Comparison of ENCODE assay signal across 32 cellular contexts in genomic region chr12:31557707-31558106, GRCh38.
"Had no signal": no experiment of that assay in that cellular context is flagged by ENCODE, and none has a peak within 500 bp of the region (broad histone marks: within the 10 kb centered on the region; RNA-seq: fewer than 3 reads in every experiment).

No MANE protein-coding gene starts in this region.

- H3K4me1 ChIP-seq: ascending aorta, foreskin keratinocyte had no signal

- H3K4me3 ChIP-seq: ascending aorta, esophagus muscularis mucosa, gastrocnemius medialis, heart left ventricle had no signal

- H3K27me3 ChIP-seq: ascending aorta, esophagus muscularis mucosa, foreskin keratinocyte, gastrocnemius medialis, heart left ventricle had no signal

- H3K4me3 Mint-ChIP-seq: activated CD4-positive, alpha-beta memory T cell treated with anti-CD3 and anti-CD28 coated beads, Interleukin-2, amount 10 ng/mL, durations not matched to agents 7 days and 5 days; activated CD4-positive, alpha-beta T cell treated with anti-CD3 and anti-CD28 coated beads, Interleukin-2, amount 10 ng/mL, durations not matched to agents 7 days and 5 days; activated naive CD4-positive, alpha-beta T cell treated with anti-CD3 and anti-CD28 coated beads, Interleukin-2, amount 10 ng/mL, durations not matched to agents 7 days and 5 days; activated naive CD8-positive, alpha-beta T cell treated with anti-CD3 and anti-CD28 coated beads, Interleukin-2, amount 10 ng/mL, durations not matched to agents 7 days and 5 days; activated T-cell treated with anti-CD3 and anti-CD28 coated beads, Interleukin-2, amount 50 U/mL, for 24 hours; activated T-cell treated with anti-CD3 and anti-CD28 coated beads, Interleukin-2, amount 50 U/mL, for 72 hours; effector memory CD8-positive, alpha-beta T cell; T-helper 17 cell; T-helper 2 cell treated with Interferon-gamma antibody and Interleukin-4, amounts not matched to agents 5 μg/mL and 100 μg/mL, for 36 hours; WTC11 had no signal

- H3K9me3 ChIP-seq: ascending aorta, gastrocnemius medialis had no signal

- ATAC-seq: activated naive CD4-positive, alpha-beta T cell treated with anti-CD3 and anti-CD28 coated beads, Interleukin-2, amount 50 U/mL, for 72 hours; activated T-cell treated with anti-CD3 and anti-CD28 coated beads, Interleukin-2, amount 50 U/mL, for 72 hours; effector memory CD8-positive, alpha-beta T cell; foreskin keratinocyte; gastrocnemius medialis; heart left ventricle; T-helper 17 cell; WTC11 had no signal

- H3K27ac Mint-ChIP-seq: activated CD4-positive, alpha-beta memory T cell treated with anti-CD3 and anti-CD28 coated beads, Interleukin-2, amount 10 ng/mL, durations not matched to agents 7 days and 5 days; activated CD4-positive, alpha-beta T cell treated with anti-CD3 and anti-CD28 coated beads, Interleukin-2, amount 10 ng/mL, durations not matched to agents 7 days and 5 days; activated naive CD4-positive, alpha-beta T cell treated with anti-CD3 and anti-CD28 coated beads, Interleukin-2, amount 10 ng/mL, durations not matched to agents 7 days and 5 days; activated naive CD4-positive, alpha-beta T cell treated with anti-CD3 and anti-CD28 coated beads, Interleukin-2, amount 50 U/mL, for 72 hours; activated naive CD8-positive, alpha-beta T cell treated with anti-CD3 and anti-CD28 coated beads, Interleukin-2, amount 10 ng/mL, durations not matched to agents 7 days and 5 days; activated T-cell treated with anti-CD3 and anti-CD28 coated beads, Interleukin-2, amount 50 U/mL, for 24 hours; activated T-cell treated with anti-CD3 and anti-CD28 coated beads, Interleukin-2, amount 50 U/mL, for 72 hours; effector memory CD8-positive, alpha-beta T cell; T-helper 17 cell; T-helper 2 cell treated with Interferon-gamma antibody and Interleukin-4, amounts not matched to agents 5 μg/mL and 100 μg/mL, for 36 hours; WTC11 had no signal

- H3K9me3 Mint-ChIP-seq: activated CD4-positive, alpha-beta memory T cell treated with anti-CD3 and anti-CD28 coated beads, Interleukin-2, amount 10 ng/mL, durations not matched to agents 7 days and 5 days; activated CD4-positive, alpha-beta T cell treated with anti-CD3 and anti-CD28 coated beads, Interleukin-2, amount 10 ng/mL, durations not matched to agents 7 days and 5 days; activated naive CD4-positive, alpha-beta T cell treated with anti-CD3 and anti-CD28 coated beads, Interleukin-2, amount 10 ng/mL, durations not matched to agents 7 days and 5 days; activated naive CD8-positive, alpha-beta T cell treated with anti-CD3 and anti-CD28 coated beads, Interleukin-2, amount 10 ng/mL, durations not matched to agents 7 days and 5 days; activated T-cell treated with anti-CD3 and anti-CD28 coated beads, Interleukin-2, amount 50 U/mL, for 72 hours; T-helper 2 cell treated with Interferon-gamma antibody and Interleukin-4, amounts not matched to agents 5 μg/mL and 100 μg/mL, for 36 hours had no signal

- FAIRE-seq: colon had no signal

- H3K36me3 Mint-ChIP-seq: activated naive CD4-positive, alpha-beta T cell treated with anti-CD3 and anti-CD28 coated beads, Interleukin-2, amount 10 ng/mL, durations not matched to agents 7 days and 5 days; activated naive CD8-positive, alpha-beta T cell treated with anti-CD3 and anti-CD28 coated beads, Interleukin-2, amount 10 ng/mL, durations not matched to agents 7 days and 5 days had no signal

- H3K4me1 Mint-ChIP-seq: activated CD4-positive, alpha-beta memory T cell treated with anti-CD3 and anti-CD28 coated beads, Interleukin-2, amount 10 ng/mL, durations not matched to agents 7 days and 5 days; activated CD4-positive, alpha-beta T cell treated with anti-CD3 and anti-CD28 coated beads, Interleukin-2, amount 10 ng/mL, durations not matched to agents 7 days and 5 days; activated naive CD4-positive, alpha-beta T cell treated with anti-CD3 and anti-CD28 coated beads, Interleukin-2, amount 10 ng/mL, durations not matched to agents 7 days and 5 days; activated naive CD8-positive, alpha-beta T cell treated with anti-CD3 and anti-CD28 coated beads, Interleukin-2, amount 10 ng/mL, durations not matched to agents 7 days and 5 days; T-helper 17 cell had no signal

- DNase-seq: activated CD4-positive, alpha-beta memory T cell treated with anti-CD3 and anti-CD28 coated beads, Interleukin-2, amount 10 ng/mL, durations not matched to agents 7 days and 5 days; activated CD4-positive, alpha-beta T cell treated with anti-CD3 and anti-CD28 coated beads for 1 hour; activated CD4-positive, alpha-beta T cell treated with anti-CD3 and anti-CD28 coated beads for 4 hours; activated CD4-positive, alpha-beta T cell treated with anti-CD3 and anti-CD28 coated beads, Interleukin-2, amount 10 ng/mL, durations not matched to agents 7 days and 5 days; activated CD4-positive, alpha-beta T cell treated with anti-CD3 and anti-CD28 coated beads, Interleukin-2, amount 50 U/mL, for 4 hours; activated CD8-positive, alpha-beta memory T cell treated with anti-CD3 and anti-CD28 coated beads, Interleukin-2, amount 50 U/mL, for 48 hours; activated gamma-delta T cell; activated naive CD4-positive, alpha-beta T cell; activated naive CD4-positive, alpha-beta T cell treated with anti-CD3 and anti-CD28 coated beads, Interleukin-2, amount 10 ng/mL, durations not matched to agents 7 days and 5 days; activated naive CD8-positive, alpha-beta T cell treated with anti-CD3 and anti-CD28 coated beads, Interleukin-2, amount 10 ng/mL, durations not matched to agents 7 days and 5 days; activated T-cell treated with anti-CD3 and anti-CD28 coated beads for 4 hours; activated T-cell treated with anti-CD3 and anti-CD28 coated beads, Interleukin-2, amount 50 U/mL, for 24 hours; activated T-cell treated with anti-CD3 and anti-CD28 coated beads, Interleukin-2, amount 50 U/mL, for 72 hours; caudate nucleus; cortex of kidney; dermis blood vessel endothelial cell; effector CD4-positive, alpha-beta T cell; effector memory CD8-positive, alpha-beta T cell; erythroblast; foreskin keratinocyte; gastrocnemius medialis; glutamatergic neuron; heart left ventricle; T-helper 17 cell; T1000 had no signal

- H3K36me3 ChIP-seq: ascending aorta, esophagus muscularis mucosa, heart left ventricle had no signal

- H3K27ac ChIP-seq: ascending aorta, esophagus muscularis mucosa, foreskin keratinocyte, gastrocnemius medialis, heart left ventricle, VCaP had no signal
